In genomic region chr2:143706297-143706696, GRCh38 we compare ENCODE assay signal across 28 cellular contexts.
"Had no signal": no experiment of that assay in that cellular context is flagged by ENCODE, and none has a peak within 500 bp of the region (broad histone marks: within the 10 kb centered on the region; RNA-seq: fewer than 3 reads in every experiment).

No MANE protein-coding gene starts in this region.

- H3K9me3 ChIP-seq: body of pancreas, gastroesophageal sphincter, ovary, psoas muscle, sigmoid colon, thyroid gland had no signal

- H3K27ac ChIP-seq: body of pancreas, epithelial cell of prostate, gastroesophageal sphincter, ovary, psoas muscle, sigmoid colon, thyroid gland had no signal

- H3K36me3 ChIP-seq: gastroesophageal sphincter, ovary, stomach, thyroid gland had no signal

- ATAC-seq: activated CD4-positive, alpha-beta T cell treated with anti-CD3 and anti-CD28 coated beads for 36 hours; activated CD8-positive, alpha-beta memory T cell treated with anti-CD3 and anti-CD28 coated beads, Interleukin-2, amount 10 ng/mL, durations not matched to agents 7 days and 5 days; activated CD8-positive, alpha-beta T cell treated with anti-CD3 and anti-CD28 coated beads, Interleukin-2, amount 10 ng/mL, durations not matched to agents 7 days and 5 days; activated naive CD4-positive, alpha-beta T cell treated with anti-CD3 and anti-CD28 coated beads, Interleukin-2, amount 50 U/mL, for 72 hours; activated T-cell treated with anti-CD3 and anti-CD28 coated beads, Interleukin-2, amount 50 U/mL, for 72 hours; body of pancreas; gastroesophageal sphincter; psoas muscle; stimulated activated naive B cell treated with anti-CD40 and anti-IgM and Interleukin-4, amounts not matched to agents 10 μg/mL and 1 μg/mL and 100 μg/mL, for 72 hours had no signal

- H3K4me3 ChIP-seq: body of pancreas, gastroesophageal sphincter, lung, ovary, psoas muscle, sigmoid colon, stomach, thyroid gland had no signal

- H3K4me1 ChIP-seq: gastroesophageal sphincter, psoas muscle, sigmoid colon, thyroid gland had no signal

- H3K27ac Mint-ChIP-seq: activated CD4-positive, alpha-beta T cell treated with anti-CD3 and anti-CD28 coated beads for 36 hours; activated CD8-positive, alpha-beta memory T cell treated with anti-CD3 and anti-CD28 coated beads, Interleukin-2, amount 10 ng/mL, durations not matched to agents 7 days and 5 days; activated CD8-positive, alpha-beta T cell treated with anti-CD3 and anti-CD28 coated beads, Interleukin-2, amount 10 ng/mL, durations not matched to agents 7 days and 5 days; activated naive CD4-positive, alpha-beta T cell treated with anti-CD3 and anti-CD28 coated beads, Interleukin-2, amount 50 U/mL, for 72 hours; activated T-cell treated with anti-CD3 and anti-CD28 coated beads, Interleukin-2, amount 50 U/mL, for 72 hours; immature natural killer cell; naive B cell; stimulated activated naive B cell treated with anti-CD40 and anti-IgM and Interleukin-4, amounts not matched to agents 10 μg/mL and 1 μg/mL and 100 μg/mL, for 72 hours had no signal

- H3K27me3 Mint-ChIP-seq: activated CD4-positive, alpha-beta T cell treated with anti-CD3 and anti-CD28 coated beads for 36 hours; activated CD8-positive, alpha-beta memory T cell treated with anti-CD3 and anti-CD28 coated beads, Interleukin-2, amount 10 ng/mL, durations not matched to agents 7 days and 5 days; naive B cell; stimulated activated naive B cell treated with anti-CD40 and anti-IgM and Interleukin-4, amounts not matched to agents 10 μg/mL and 1 μg/mL and 100 μg/mL, for 72 hours had no signal

- H3K27me3 ChIP-seq: body of pancreas, gastroesophageal sphincter, ovary, sigmoid colon, stomach, thyroid gland had no signal

- H3K4me3 Mint-ChIP-seq: activated CD4-positive, alpha-beta T cell treated with anti-CD3 and anti-CD28 coated beads for 36 hours; activated CD8-positive, alpha-beta memory T cell treated with anti-CD3 and anti-CD28 coated beads, Interleukin-2, amount 10 ng/mL, durations not matched to agents 7 days and 5 days; activated CD8-positive, alpha-beta T cell treated with anti-CD3 and anti-CD28 coated beads, Interleukin-2, amount 10 ng/mL, durations not matched to agents 7 days and 5 days; activated T-cell treated with anti-CD3 and anti-CD28 coated beads, Interleukin-2, amount 50 U/mL, for 72 hours; immature natural killer cell; naive B cell; stimulated activated naive B cell treated with anti-CD40 and anti-IgM and Interleukin-4, amounts not matched to agents 10 μg/mL and 1 μg/mL and 100 μg/mL, for 72 hours had no signal

- DNase-seq: activated CD4-positive, alpha-beta T cell treated with anti-CD3 and anti-CD28 coated beads for 36 hours; activated CD4-positive, CD25-positive, alpha-beta regulatory T cell; activated CD8-positive, alpha-beta memory T cell treated with anti-CD3 and anti-CD28 coated beads, Interleukin-2, amount 10 ng/mL, durations not matched to agents 7 days and 5 days; activated CD8-positive, alpha-beta T cell treated with anti-CD3 and anti-CD28 coated beads, Interleukin-2, amount 10 ng/mL, durations not matched to agents 7 days and 5 days; activated naive CD4-positive, alpha-beta T cell; activated T-cell treated with anti-CD3 and anti-CD28 coated beads for 4 hours; activated T-cell treated with anti-CD3 and anti-CD28 coated beads, Interleukin-2, amount 50 U/mL, for 72 hours; anterior cingulate cortex; body of pancreas; dermis blood vessel endothelial cell; effector CD4-positive, alpha-beta T cell; hippocampal formation; immature natural killer cell; naive B cell; ovary; psoas muscle; sigmoid colon; stimulated activated CD4-positive, alpha-beta T cell treated with anti-CD3 and anti-CD28 coated beads, Interleukin-1b, Interleukin-23, amount 100 ng/mL, for 48 hours; stimulated activated CD4-positive, alpha-beta T cell treated with anti-CD3 and anti-CD28 coated beads, Interleukin-4, amount 100 ng/mL, for 4 hours; stimulated activated CD8-positive, alpha-beta memory T cell treated with anti-CD3 and anti-CD28 coated beads, Interleukin-4, amount 100 ng/mL, for 48 hours; stimulated activated naive B cell treated with anti-CD40 and anti-IgM and Interleukin-4, amounts not matched to agents 10 μg/mL and 1 μg/mL and 100 μg/mL, for 72 hours; stomach; T-helper 1 cell; thyroid gland had no signal
